In genomic region chr15:90931737-90932659, GRCh38 we compare ENCODE assay signal across 8 cellular contexts. TPM values are rescaled to one million over a fixed set of nuclear protein-coding genes. Genes with fewer than 3 reads are reported as not detected.
DNase-seq lines count a peak whose midpoint lies in the region; ATAC-seq and TF ChIP-seq lines count a peak whose summit lies in the region.

TSS of gene HDDC3 (minus strand) at chr15:90932549. CDS start at chr15:90932540, 9 bp downstream.

- DNase-seq in DMS 273 (lab: John Stamatoyannopoulos, UW; ENCODE audit: unreplicated experiment): peak; percentile 92
- DNase-seq in HuH-7 (ENCODE audit: low spot score): peak; percentile 97
- peak; percentile 94 for DNase-seq in OCI-M1 (lab: John Stamatoyannopoulos, UW)
- DNase-seq in activated T-cell treated with anti-CD3 and anti-CD28 coated beads for 24 hours (ENCODE audit: low read depth): peak; percentile 87
- DNase-seq in epithelial cell of proximal tubule (ENCODE audit: low read depth): no peak
- peak; percentile 98 for DNase-seq in stimulated activated CD8-positive, alpha-beta memory T cell treated with anti-CD3 and anti-CD28 coated beads, Interleukin-4, amount 100 ng/mL, for 48 hours

- peaks cover 1 to 2% of the 10 kb centered on the region in 2 donors for H3K36me3 ChIP-seq in mucosa of rectum (ENCODE audit: control insufficient read depth in 2 of 2, insufficient read depth in 2 of 2, low read length in 2 of 2)

- H3K9ac ChIP-seq in mucosa of rectum (ENCODE audit: low read depth in 1 of 2, low read length in 2 of 2): peak within 1 kb of the TSS; percentile 68 to 94

- ATAC-seq in GM21515 (IDR thresholded peaks at IDR 0.05; ENCODE audit: unreplicated experiment): peak; percentile 45

- H3K4me3 ChIP-seq in epithelial cell of proximal tubule (ENCODE audit: low read depth, low read length) (peak within 1 kb of the TSS; percentile 81), mucosa of rectum (ENCODE audit: low read length in 2 of 2) (peak within 1 kb of the TSS; percentile 68 to 94)

- H3K27me3 ChIP-seq in mucosa of rectum (ENCODE audit: control insufficient read depth in 2 of 2, insufficient read depth in 2 of 2, low read length in 2 of 2): no peaks in the 10 kb centered on the region

- no peaks in the 10 kb centered on the region for H3K9me3 ChIP-seq in mucosa of rectum (ENCODE audit: control insufficient read depth in 2 of 2, low read length in 2 of 2)

- peaks cover 39 to 40% of the 10 kb centered on the region in 2 donors for H3K4me1 ChIP-seq in mucosa of rectum (ENCODE audit: control insufficient read depth in 2 of 2, insufficient read depth in 2 of 2, low read length in 2 of 2)

- peak; percentile 84 for TF ChIP-seq CTCF in epithelial cell of proximal tubule (conservative IDR thresholded peaks at IDR 0.05; ENCODE audit: low read depth, low read length)

- peak within 1 kb of the TSS; percentile 94 to 98 for H3K27ac ChIP-seq in mucosa of rectum (ENCODE audit: low read depth in 2 of 2, low read length in 2 of 2)

RNA-seq across cellular contexts. Expression of gene HDDC3, which starts in this region (rescaled TPM):
- 21.8 and 28.5 TPM in 2 replicates for total RNA-seq in epithelial cell of proximal tubule
